7 cellular contexts compared by ENCODE assay signal in genomic region chr2:10895231-10895630, GRCh38. TPM values are rescaled to one million over a fixed set of nuclear protein-coding genes. Genes with fewer than 3 reads are reported as not detected.
"Had no signal": no experiment of that assay in that cellular context is flagged by ENCODE, and none has a peak within 500 bp of the region (broad histone marks: within the 10 kb centered on the region; RNA-seq: fewer than 3 reads in every experiment).

No MANE protein-coding gene starts in this region.

- H3K27ac ChIP-seq: GM23248 had no signal

- DNase-seq: GM23248, GOT3, H7, HCEC 1CT, IMR-90, KG1 had no signal

- H2AFZ ChIP-seq: GM23248 had no signal

- ATAC-seq: K562 had no signal

- H3K4me3 ChIP-seq: GM23248, K562 had no signal

RNA-seq across cellular contexts. Expression of gene KCNF1, which starts 16.5 kb away (rescaled TPM):
- total RNA-seq: K562 had no signal
- polyA plus RNA-seq: K562 had no signal
